ENCODE assay signal across 19 cellular contexts in the genomic region with DNA sequence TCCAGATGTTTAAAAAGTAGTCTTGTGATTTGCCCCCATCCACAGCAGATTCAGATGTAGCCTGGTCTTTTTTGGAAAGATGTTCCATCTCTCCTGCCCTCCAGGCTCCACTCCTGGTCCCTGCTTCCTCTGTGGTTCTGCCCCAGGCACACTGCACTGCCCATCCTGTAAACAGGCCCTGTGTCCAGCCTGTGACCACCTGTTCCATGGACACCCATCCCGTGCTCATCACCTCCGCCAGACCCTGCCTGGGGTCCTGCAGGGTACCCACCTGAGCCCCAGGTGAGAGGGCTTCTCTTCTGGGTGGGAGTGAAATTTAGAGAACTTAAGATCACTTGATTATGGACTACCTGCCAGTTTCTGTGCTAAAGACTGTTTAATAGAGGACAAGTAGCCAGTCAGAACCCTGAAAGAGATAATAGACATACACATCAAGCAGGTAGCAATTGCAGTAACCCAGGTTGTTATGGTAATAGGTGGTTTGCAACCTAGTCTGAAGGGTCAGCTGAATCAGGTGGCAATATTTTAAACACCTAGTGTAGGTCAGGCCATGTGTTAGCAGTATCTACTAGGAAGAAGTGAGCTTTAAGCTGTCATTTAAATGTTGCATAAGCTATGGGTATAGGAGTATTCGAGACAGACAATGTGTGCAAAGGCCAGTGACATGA. TPM values are rescaled to one million over a fixed set of nuclear protein-coding genes. Genes with fewer than 3 reads are reported as not detected.
DNase-seq lines count a peak whose midpoint lies in the region; ATAC-seq, FAIRE-seq and TF ChIP-seq lines count a peak whose summit lies in the region.
"Had no signal": no experiment of that assay in that cellular context is flagged by ENCODE, and none has a peak within 500 bp of the region (broad histone marks: within the 10 kb centered on the region; RNA-seq: fewer than 3 reads in every experiment).

No MANE protein-coding gene starts in this region.

- peaks cover 38% of the 10 kb centered on the region for H3K4me1 Mint-ChIP-seq in activated CD4-positive, alpha-beta T cell treated with anti-CD3 and anti-CD28 coated beads for 36 hours
- H3K4me1 Mint-ChIP-seq in nephron, result peaks cover 18% of the 10 kb centered on the region

- no peak overlapping the region for H2AFZ ChIP-seq in Karpas-422 (ENCODE audit: low read length)
- no peak overlapping the region for H2AFZ ChIP-seq in GM12878 (ENCODE audit: control insufficient read depth, low read depth, low read length)

- peaks cover 12% of the 10 kb centered on the region for H4K20me1 ChIP-seq in Karpas-422 (ENCODE audit: insufficient read depth, low read depth, low read length)
- H4K20me1 ChIP-seq in GM12878 (ENCODE audit: control insufficient read depth, insufficient read depth), result no peaks in the 10 kb centered on the region

- peak overlapping the region; percentile 94 for H3K4me3 Mint-ChIP-seq in activated CD4-positive, alpha-beta T cell treated with anti-CD3 and anti-CD28 coated beads for 36 hours
- H3K4me3 Mint-ChIP-seq in nephron, result peak overlapping the region; percentile 96 to 98 (median 97)

- peaks cover 29% of the 10 kb centered on the region for H3K4me1 ChIP-seq in Karpas-422 (ENCODE audit: low read length)
- H3K4me1 ChIP-seq in GM12878 (ENCODE audit: control insufficient read depth, insufficient read depth, low read length), result peaks cover 4% of the 10 kb centered on the region; the same call in 1 of the 2 replicates
- H3K4me1 ChIP-seq in testis, result peaks cover 15% of the 10 kb centered on the region

- in situ Hi-C loops in GM12878 (cut with MboI), result no loop called here

- H3K9me3 ChIP-seq in Karpas-422 (ENCODE audit: low read length) (no peaks in the 10 kb centered on the region), GM12878 (replicated peaks; ENCODE audit: control insufficient read depth, insufficient read depth, low read length) (no peaks in the 10 kb centered on the region; the same call in 2 of the 3 replicates), testis (no peaks in the 10 kb centered on the region)
- H3K9me3 ChIP-seq: ascending aorta, SJSA1, tibial nerve had no signal

- H3K36me3 ChIP-seq in Karpas-422 (ENCODE audit: insufficient read depth, low read length) (peaks cover 38% of the 10 kb centered on the region), GM12878 (ENCODE audit: control insufficient read depth in 2 of 2, insufficient read depth in 2 of 2, low read length in 1 of 2) (peaks cover 18 to 24% of the 10 kb centered on the region in 2 experiments; a peak in 3 of 4 replicates), testis (ENCODE audit: low read depth, missing control alignments) (no peaks in the 10 kb centered on the region)

- ATAC-seq in activated CD4-positive, alpha-beta T cell treated with anti-CD3 and anti-CD28 coated beads for 36 hours, result no peak
- ATAC-seq in GM12878, result no peak
- ATAC-seq: esophagus mucosa, sciatic nerve had no signal

- intact Hi-C loops in activated CD4-positive, alpha-beta T cell treated with anti-CD3 and anti-CD28 coated beads for 36 hours (cut with DNase I, micrococcal nuclease), result loop anchor here (5.0 to 10.0 kb wide), 4 partner anchors 148 to 1115 kb away; a partner anchor contains a TSS
- intact Hi-C loops in GM12878 (cut with micrococcal nuclease; ENCODE audit: unreplicated experiment), result loop anchor here (5.0 kb wide), 1 partner anchor 148 kb away; a partner anchor contains a TSS
- intact Hi-C loops in testis (cut with DNase I; ENCODE audit: low total_unique reads), result no loop called here

- H3K9me2 ChIP-seq in Karpas-422 (replicated peaks; ENCODE audit: insufficient read depth, low read length), result no peaks in the 10 kb centered on the region

- H3K27ac ChIP-seq in Karpas-422 (ENCODE audit: low read length) (no peak overlapping the region), GM12878 (ENCODE audit: control insufficient read depth, insufficient read depth) (no peak overlapping the region), testis (no peak overlapping the region)
- H3K27ac ChIP-seq: ascending aorta, SJSA1 had no signal

- peaks cover 58% of the 10 kb centered on the region for H3K36me3 Mint-ChIP-seq in activated CD4-positive, alpha-beta T cell treated with anti-CD3 and anti-CD28 coated beads for 36 hours (ENCODE audit: low read depth)
- peaks cover 26% of the 10 kb centered on the region for H3K36me3 Mint-ChIP-seq in nephron (ENCODE audit: low read depth)

- TF ChIP-seq CTCF in GM12878 (IDR thresholded peaks at IDR 0.05 in 2 of 3, conservative IDR thresholded peaks at IDR 0.05 in 1 of 3; ENCODE audit: control insufficient read depth in 2 of 3, extremely low read depth in 1 of 3, insufficient read depth in 1 of 3, low read depth in 3 of 3, low read length in 3 of 3) (no peak), nephron (IDR thresholded peaks at IDR 0.05; ENCODE audit: unreplicated experiment in 3 of 3) (no peak), testis (IDR thresholded peaks at IDR 0.05) (no peak)

- H3K9ac ChIP-seq in Karpas-422 (ENCODE audit: low read length), result 0 out of 2 replicates have a peak overlapping the region, but pooled peaks have one; percentile 11
- no peak overlapping the region for H3K9ac ChIP-seq in GM12878 (ENCODE audit: control insufficient read depth, insufficient read depth, low read length)

- DNase-seq in activated CD4-positive, alpha-beta T cell treated with anti-CD3 and anti-CD28 coated beads for 36 hours, result no peak
- no peak for DNase-seq in activated CD4-positive, alpha-beta T cell treated with anti-CD3 and anti-CD28 coated beads, Interleukin-2, amount 50 U/mL, for 1 hour
- DNase-seq in Karpas-422, result no peak
- no peak for DNase-seq in GM12878 (ENCODE audit: low read depth, low spot score)
- no peak for DNase-seq in testis
- DNase-seq in activated effector memory CD4-positive, alpha-beta T cell treated with Interleukin-2 at 50 U/mL for 16 hours, result no peak
- DNase-seq in NCI-H128 (lab: John Stamatoyannopoulos, UW; ENCODE audit: unreplicated experiment), result no peak
- DNase-seq: H9; mesenchymal stem cell; NCI-H1694; occipital lobe; stimulated activated CD4-positive, alpha-beta T cell treated with anti-CD3 and anti-CD28 coated beads, Interleukin-2, amount 100 ng/mL, for 48 hours; stimulated activated CD8-positive, alpha-beta memory T cell treated with anti-CD3 and anti-CD28 coated beads, Interleukin-4, amount 100 ng/mL, for 48 hours had no signal

- SMC1A ChIA-PET in GM12878 (lab: Charles Lee; ENCODE audit: uncharacterized antibody, unreplicated experiment), result interaction anchor here (1.0 to 4.8 kb wide), 7 partner anchors 12 to 63 kb away, joined by 3 to 54 read pairs (median 7); a partner anchor contains a TSS

- no peak for TF ChIP-seq EP300 in GM12878 (IDR thresholded peaks at IDR 0.05; ENCODE audit: borderline replicate concordance in 1 of 2, control insufficient read depth in 1 of 2, low read depth in 2 of 2, low read length in 2 of 2)

- TF ChIP-seq POLR2A in GM12878 (IDR thresholded peaks at IDR 0.05; ENCODE audit: low read depth, low read length) (no peak), testis (IDR thresholded peaks at IDR 0.05) (no peak)

- H3K9me3 Mint-ChIP-seq in activated CD4-positive, alpha-beta T cell treated with anti-CD3 and anti-CD28 coated beads for 36 hours (ENCODE audit: low read depth), result no peaks in the 10 kb centered on the region
- H3K9me3 Mint-ChIP-seq in nephron, result no peaks in the 10 kb centered on the region
- H3K9me3 Mint-ChIP-seq: H9 had no signal

- FAIRE-seq in GM12878 (lab: Jason Lieb, UNC), result no peak

- no peaks in the 10 kb centered on the region for H3K27me3 ChIP-seq in Karpas-422 (ENCODE audit: low read length)
- no peaks in the 10 kb centered on the region for H3K27me3 ChIP-seq in GM12878 (replicated peaks in 1 of 2; ENCODE audit: control insufficient read depth in 2 of 2, insufficient read depth in 2 of 2, low read length in 1 of 2)
- no peaks in the 10 kb centered on the region for H3K27me3 ChIP-seq in testis
- H3K27me3 ChIP-seq: ascending aorta, SJSA1, tibial nerve had no signal

- H3K4me3 ChIP-seq in Karpas-422 (ENCODE audit: low read length), result no peak overlapping the region
- H3K4me3 ChIP-seq in GM12878, result peak overlapping the region; percentile 82; the same call in 1 of the 2 replicates
- no peak overlapping the region for H3K4me3 ChIP-seq in testis
- H3K4me3 ChIP-seq: ascending aorta, SJSA1, tibial nerve had no signal

- no peak overlapping the region for H3K27ac Mint-ChIP-seq in activated CD4-positive, alpha-beta T cell treated with anti-CD3 and anti-CD28 coated beads for 36 hours
- no peak overlapping the region for H3K27ac Mint-ChIP-seq in nephron

- RAD21 ChIA-PET in GM12878 (lab: Charles Lee; ENCODE audit: unreplicated experiment), result interaction anchor here (0.8 to 3.8 kb wide), 4 partner anchors 12 to 35 kb away, joined by 3 to 37 read pairs (median 3); a partner anchor contains a TSS

- no peaks in the 10 kb centered on the region for H3K27me3 Mint-ChIP-seq in activated CD4-positive, alpha-beta T cell treated with anti-CD3 and anti-CD28 coated beads for 36 hours
- H3K27me3 Mint-ChIP-seq in nephron (ENCODE audit: low read depth), result no peaks in the 10 kb centered on the region

- H3K79me2 ChIP-seq in Karpas-422 (ENCODE audit: low read length) (peaks cover 58% of the 10 kb centered on the region), GM12878 (ENCODE audit: control insufficient read depth, insufficient read depth, low read length) (peaks cover 49% of the 10 kb centered on the region)

- CTCF ChIA-PET in activated CD4-positive, alpha-beta T cell treated with anti-CD3 and anti-CD28 coated beads for 36 hours (lab: Charles Lee), result interaction anchor here (1.0 to 2.7 kb wide), 4 partner anchors 11 to 41 kb away, joined by 4 to 21 read pairs (median 7); a partner anchor contains a TSS
- CTCF ChIA-PET in GM12878 (lab: Yijun Ruan, JAX), result interaction anchor here (1.1 to 8.2 kb wide), 4 partner anchors 9 to 92 kb away, joined by 3 to 63 read pairs (median 6); a partner anchor contains a TSS

- WGBS in GM12878 (ENCODE audit: insufficient coverage, insufficient replicate concordance, low lambda C conversion rate, missing lambda C conversion rate), result 96% methylated on average over 3 of the region's 3 CpGs
- 92 to 93% methylated on average over 3 of the region's 3 CpGs for WGBS in testis, 2 donors

- no TSS peak for BruUV-seq in GM12878 (replicated peaks; lab: Mats Ljungman, UMichigan)

- POLR2A ChIA-PET in activated CD4-positive, alpha-beta T cell treated with anti-CD3 and anti-CD28 coated beads for 36 hours (lab: Charles Lee), result no interaction called here
- POLR2A ChIA-PET in GM12878 (lab: Charles Lee), result interaction anchor here (0.6 to 5.8 kb wide), 7 partner anchors 8 to 1087 kb away, joined by 3 to 99 read pairs (median 21); a partner anchor contains a TSS

- H3K4me2 ChIP-seq in Karpas-422 (ENCODE audit: low read depth, low read length, poor library complexity, severe bottlenecking) (no peak overlapping the region), GM12878 (ENCODE audit: control insufficient read depth, insufficient read depth) (peak overlapping the region; percentile 23; the same call in 1 of the 2 replicates)

- TF ChIP-seq RAD21 in GM12878 (IDR thresholded peaks at IDR 0.05; ENCODE audit: insufficient read depth, low read depth, low read length), result no peak

RNA-seq across cellular contexts. Expression of a gene that starts 2.1 kb away (rescaled TPM):
- total RNA-seq in activated CD4-positive, alpha-beta T cell treated with anti-CD3 and anti-CD28 coated beads for 36 hours, result 10 to 100 TPM; 73.7 to 98.4 TPM
- 82.0 and 153 TPM in 2 replicates for total RNA-seq in Karpas-422 (2014; rRNA removed; shearing (Covaris generic); ENCODE audit: low replicate concordance)
- 123 and 142 TPM in 2 replicates for total RNA-seq in GM12878 (2013; cell fraction: nucleolus; rRNA removed)
- 69.5 and 73.5 TPM in 2 replicates for total RNA-seq in GM12878 (2014; rRNA removed)
- total RNA-seq in GM12878 (2014; rRNA removed; fragmentation: Illumina TruSeq; extraction: Trizol), result 27.2 and 29.6 TPM in 2 replicates
- total RNA-seq in GM12878 (2021), result 87.0 and 92.7 TPM in 2 replicates
- polyA plus RNA-seq in GM12878 (2011; ENCODE audit: low read depth), result 31.8 TPM
- 12.3 and 20.8 TPM in 2 replicates for polyA plus RNA-seq in GM12878 (2011; rRNA removed)
- 23.5 and 29.2 TPM in 2 replicates for polyA plus RNA-seq in GM12878 (2011; cell fraction: cytosol; rRNA removed)
- 104 and 183 TPM in 2 replicates for polyA plus RNA-seq in GM12878 (2011; cell fraction: nucleus; rRNA removed)
- polyA plus RNA-seq in GM12878 (2012), result 52.3 and 84.3 TPM in 2 replicates
- polyA plus RNA-seq in GM12878 (2014; fragmentation: Illumina TruSeq; extraction: Trizol), result 29.8 and 47.1 TPM in 2 replicates
- 10 to 100 TPM in 1 of 2 experiments, 1 to 10 TPM in 1; 8.5 to 19.0 TPM for polyA plus RNA-seq in GM12878 (2014; fragmentation: Nextera tagmentation; extraction: Ambion mirVana)
- polyA plus RNA-seq in GM12878 (2014; rRNA removed), result 61.8 and 66.7 TPM in 2 replicates
- 10 to 100 TPM; 56.9 to 72.7 TPM for polyA plus RNA-seq in GM12878 (2016; fragmentation: Nextera tagmentation; extraction: Ambion mirVana)
- 52.4 and 72.1 TPM in 2 replicates for polyA minus RNA-seq in GM12878 (2011; rRNA and poly(A)+ RNA removed)
- polyA minus RNA-seq in GM12878 (2011; cell fraction: cytosol; rRNA and poly(A)+ RNA removed), result 15.9 and 20.8 TPM in 2 replicates
- polyA minus RNA-seq in GM12878 (2011; cell fraction: nucleus; rRNA and poly(A)+ RNA removed), result 63.3 and 133 TPM in 2 replicates
- total RNA-seq in testis, result 10 to 100 TPM; 94.5 to 96.8 TPM
- 71.0 TPM for polyA plus RNA-seq in testis (ENCODE audit: insufficient read depth, low read depth, low replicate concordance)

RNA-seq across cellular contexts. Expression of a gene that starts 3.0 kb away (rescaled TPM):
- total RNA-seq in activated CD4-positive, alpha-beta T cell treated with anti-CD3 and anti-CD28 coated beads for 36 hours, result 100 to 1,000 TPM; 445 to 459 TPM
- total RNA-seq in Karpas-422 (2014; rRNA removed; shearing (Covaris generic); ENCODE audit: low replicate concordance), result 469 and 536 TPM in 2 replicates
- 107 and 115 TPM in 2 replicates for total RNA-seq in GM12878 (2013; cell fraction: nucleolus; rRNA removed)
- total RNA-seq in GM12878 (2014; rRNA removed) (861 and 965 TPM in 2 replicates), GM12878 (2014; rRNA removed; fragmentation: Illumina TruSeq; extraction: Trizol) (713 and 731 TPM in 2 replicates), GM12878 (2021) (554 and 559 TPM in 2 replicates), testis (10 to 100 TPM; 49.8 to 78.1 TPM)
- polyA plus RNA-seq in GM12878 (2011; ENCODE audit: low read depth), result 477 TPM
- polyA plus RNA-seq in GM12878 (2011; rRNA removed) (409 and 510 TPM in 2 replicates), GM12878 (2014; fragmentation: Illumina TruSeq; extraction: Trizol) (828 and 873 TPM in 2 replicates), GM12878 (2014; fragmentation: Nextera tagmentation; extraction: Ambion mirVana) (1,000 to 10,000 TPM; 3,045 to 3,542 TPM), GM12878 (2014; rRNA removed) (862 and 900 TPM in 2 replicates), GM12878 (2016; fragmentation: Nextera tagmentation; extraction: Ambion mirVana) (1,000 to 10,000 TPM; 1,453 to 1,543 TPM), testis (ENCODE audit: insufficient read depth, low read depth, low replicate concordance) (122 TPM)
- polyA plus RNA-seq in GM12878 (2011; cell fraction: cytosol; rRNA removed), result 329 and 453 TPM in 2 replicates
- 907 and 945 TPM in 2 replicates for polyA plus RNA-seq in GM12878 (2011; cell fraction: nucleus; rRNA removed)
- 335 and 418 TPM in 2 replicates for polyA plus RNA-seq in GM12878 (2012)
- 154 and 207 TPM in 2 replicates for polyA minus RNA-seq in GM12878 (2011; rRNA and poly(A)+ RNA removed)
- 61.7 and 82.5 TPM in 2 replicates for polyA minus RNA-seq in GM12878 (2011; cell fraction: cytosol; rRNA and poly(A)+ RNA removed)
- 139 and 176 TPM in 2 replicates for polyA minus RNA-seq in GM12878 (2011; cell fraction: nucleus; rRNA and poly(A)+ RNA removed)

RNA-seq across cellular contexts. Expression of a gene that starts 8.0 kb away (rescaled TPM):
- 10 to 100 TPM; 36.9 to 46.7 TPM for total RNA-seq in activated CD4-positive, alpha-beta T cell treated with anti-CD3 and anti-CD28 coated beads for 36 hours
- total RNA-seq in Karpas-422 (2014; rRNA removed; shearing (Covaris generic); ENCODE audit: low replicate concordance), result 35.3 and 95.4 TPM in 2 replicates
- total RNA-seq in GM12878 (2013; cell fraction: nucleolus; rRNA removed), result 25.2 and 28.8 TPM in 2 replicates
- total RNA-seq in GM12878 (2014; rRNA removed), result 39.5 and 42.6 TPM in 2 replicates
- 15.8 and 20.2 TPM in 2 replicates for total RNA-seq in GM12878 (2014; rRNA removed; fragmentation: Illumina TruSeq; extraction: Trizol)
- 40.9 and 45.7 TPM in 2 replicates for total RNA-seq in GM12878 (2021)
- 14.2 TPM for polyA plus RNA-seq in GM12878 (2011; ENCODE audit: low read depth)
- 11.6 and 18.1 TPM in 2 replicates for polyA plus RNA-seq in GM12878 (2011; rRNA removed)
- 26.8 and 41.6 TPM in 2 replicates for polyA plus RNA-seq in GM12878 (2011; cell fraction: cytosol; rRNA removed)
- polyA plus RNA-seq in GM12878 (2011; cell fraction: nucleus; rRNA removed), result 89.7 and 93.0 TPM in 2 replicates
- 32.5 and 36.2 TPM in 2 replicates for polyA plus RNA-seq in GM12878 (2012)
- 10.6 and 15.3 TPM in 2 replicates for polyA plus RNA-seq in GM12878 (2014; fragmentation: Illumina TruSeq; extraction: Trizol)
- 10 to 100 TPM; 15.5 to 17.8 TPM for polyA plus RNA-seq in GM12878 (2014; fragmentation: Nextera tagmentation; extraction: Ambion mirVana)
- 44.7 and 46.2 TPM in 2 replicates for polyA plus RNA-seq in GM12878 (2014; rRNA removed)
- polyA plus RNA-seq in GM12878 (2016; fragmentation: Nextera tagmentation; extraction: Ambion mirVana), result 10 to 100 TPM; 51.0 to 60.5 TPM
- polyA minus RNA-seq in GM12878 (2011; rRNA and poly(A)+ RNA removed), result 18.3 and 23.2 TPM in 2 replicates
- 6.7 and 11.8 TPM in 2 replicates for polyA minus RNA-seq in GM12878 (2011; cell fraction: cytosol; rRNA and poly(A)+ RNA removed)
- polyA minus RNA-seq in GM12878 (2011; cell fraction: nucleus; rRNA and poly(A)+ RNA removed), result 22.5 and 30.4 TPM in 2 replicates
- 10 to 100 TPM; 15.2 to 23.9 TPM for total RNA-seq in testis
- polyA plus RNA-seq in testis (ENCODE audit: insufficient read depth, low read depth, low replicate concordance), result 33.7 TPM

RNA-seq across cellular contexts. Expression of a gene that starts 11.6 kb away (rescaled TPM):
- total RNA-seq in activated CD4-positive, alpha-beta T cell treated with anti-CD3 and anti-CD28 coated beads for 36 hours, result 100 to 1,000 TPM; 172 to 209 TPM
- total RNA-seq in Karpas-422 (2014; rRNA removed; shearing (Covaris generic); ENCODE audit: low replicate concordance), result 72.7 and 79.8 TPM in 2 replicates
- total RNA-seq in GM12878 (2013; cell fraction: nucleolus; rRNA removed), result 255 and 261 TPM in 2 replicates
- 141 and 151 TPM in 2 replicates for total RNA-seq in GM12878 (2014; rRNA removed)
- 121 and 124 TPM in 2 replicates for total RNA-seq in GM12878 (2014; rRNA removed; fragmentation: Illumina TruSeq; extraction: Trizol)
- total RNA-seq in GM12878 (2021), result 146 and 161 TPM in 2 replicates
- polyA plus RNA-seq in GM12878 (2011; ENCODE audit: low read depth), result 154 TPM
- 210 and 234 TPM in 2 replicates for polyA plus RNA-seq in GM12878 (2011; rRNA removed)
- polyA plus RNA-seq in GM12878 (2011; cell fraction: cytosol; rRNA removed), result 205 and 219 TPM in 2 replicates
- polyA plus RNA-seq in GM12878 (2011; cell fraction: nucleus; rRNA removed), result 650 and 948 TPM in 2 replicates
- polyA plus RNA-seq in GM12878 (2012), result 168 and 212 TPM in 2 replicates
- polyA plus RNA-seq in GM12878 (2014; fragmentation: Illumina TruSeq; extraction: Trizol), result 140 and 192 TPM in 2 replicates
- polyA plus RNA-seq in GM12878 (2014; fragmentation: Nextera tagmentation; extraction: Ambion mirVana), result 10 to 100 TPM; 47.6 to 58.7 TPM
- polyA plus RNA-seq in GM12878 (2014; rRNA removed), result 184 and 187 TPM in 2 replicates
- 100 to 1,000 TPM; 172 to 180 TPM for polyA plus RNA-seq in GM12878 (2016; fragmentation: Nextera tagmentation; extraction: Ambion mirVana)
- polyA minus RNA-seq in GM12878 (2011; rRNA and poly(A)+ RNA removed), result 228 and 269 TPM in 2 replicates
- polyA minus RNA-seq in GM12878 (2011; cell fraction: cytosol; rRNA and poly(A)+ RNA removed), result 74.4 and 101 TPM in 2 replicates
- 134 and 217 TPM in 2 replicates for polyA minus RNA-seq in GM12878 (2011; cell fraction: nucleus; rRNA and poly(A)+ RNA removed)
- total RNA-seq in testis, result 10 to 100 TPM; 45.7 to 56.2 TPM
- polyA plus RNA-seq in testis (ENCODE audit: insufficient read depth, low read depth, low replicate concordance), result 74.8 TPM

RNA-seq across cellular contexts. Expression of a gene that starts 13.4 kb away (rescaled TPM):
- 100 to 1,000 TPM; 414 to 418 TPM for total RNA-seq in activated CD4-positive, alpha-beta T cell treated with anti-CD3 and anti-CD28 coated beads for 36 hours
- total RNA-seq in Karpas-422 (2014; rRNA removed; shearing (Covaris generic); ENCODE audit: low replicate concordance), result 435 and 452 TPM in 2 replicates
- 40.4 and 42.8 TPM in 2 replicates for total RNA-seq in GM12878 (2013; cell fraction: nucleolus; rRNA removed)
- 324 and 373 TPM in 2 replicates for total RNA-seq in GM12878 (2014; rRNA removed)
- 367 and 377 TPM in 2 replicates for total RNA-seq in GM12878 (2014; rRNA removed; fragmentation: Illumina TruSeq; extraction: Trizol)
- 396 and 402 TPM in 2 replicates for total RNA-seq in GM12878 (2021)
- polyA plus RNA-seq in GM12878 (2011; ENCODE audit: low read depth), result 326 TPM
- polyA plus RNA-seq in GM12878 (2011; rRNA removed), result 138 and 250 TPM in 2 replicates
- polyA plus RNA-seq in GM12878 (2011; cell fraction: cytosol; rRNA removed), result 172 and 216 TPM in 2 replicates
- 219 and 223 TPM in 2 replicates for polyA plus RNA-seq in GM12878 (2011; cell fraction: nucleus; rRNA removed)
- 245 and 328 TPM in 2 replicates for polyA plus RNA-seq in GM12878 (2012)
- 354 and 428 TPM in 2 replicates for polyA plus RNA-seq in GM12878 (2014; fragmentation: Illumina TruSeq; extraction: Trizol)
- polyA plus RNA-seq in GM12878 (2014; fragmentation: Nextera tagmentation; extraction: Ambion mirVana), result 1,000 to 10,000 TPM; 1,299 to 1,378 TPM
- 248 and 257 TPM in 2 replicates for polyA plus RNA-seq in GM12878 (2014; rRNA removed)
- polyA plus RNA-seq in GM12878 (2016; fragmentation: Nextera tagmentation; extraction: Ambion mirVana), result 100 to 1,000 TPM; 769 to 810 TPM
- polyA minus RNA-seq in GM12878 (2011; rRNA and poly(A)+ RNA removed), result 55.2 and 65.8 TPM in 2 replicates
- 41.1 and 46.6 TPM in 2 replicates for polyA minus RNA-seq in GM12878 (2011; cell fraction: cytosol; rRNA and poly(A)+ RNA removed)
- polyA minus RNA-seq in GM12878 (2011; cell fraction: nucleus; rRNA and poly(A)+ RNA removed), result 32.4 and 34.8 TPM in 2 replicates
- 10 to 100 TPM; 43.3 to 63.9 TPM for total RNA-seq in testis
- 101 TPM for polyA plus RNA-seq in testis (ENCODE audit: insufficient read depth, low read depth, low replicate concordance)
